16 cellular contexts compared by ENCODE assay signal in genomic region chr14:93029417-93029816, GRCh38.
"Had no signal": no experiment of that assay in that cellular context is flagged by ENCODE, and none has a peak within 500 bp of the region (broad histone marks: within the 10 kb centered on the region; RNA-seq: fewer than 3 reads in every experiment).

No MANE protein-coding gene starts in this region.

- H3K4me3 Mint-ChIP-seq: activated CD4-positive, alpha-beta T cell treated with anti-CD3 and anti-CD28 coated beads for 36 hours; activated naive CD8-positive, alpha-beta T cell; activated T-helper 1 cell treated with anti-CD3 and anti-CD28 coated beads, Interleukin-12 subunit alpha, Interleukin-12 subunit beta, Interleukin-2, Interleukin-4 antibody, amounts not matched to agents 30 ng/mL and 10 ng/mL and 1 ng/mL, durations not matched to agents 14 hours and 24 hours and 36 hours; endodermal cell; memory B cell; naive B cell; neural progenitor cell; T-helper 2 cell treated with Interferon-gamma antibody and Interleukin-4, amounts not matched to agents 5 μg/mL and 100 μg/mL, for 36 hours; WTC11 had no signal

- DNase-seq: activated CD4-positive, alpha-beta T cell treated with anti-CD3 and anti-CD28 coated beads for 36 hours; activated CD4-positive, alpha-beta T cell treated with anti-CD3 and anti-CD28 coated beads, Interleukin-2, amount 50 U/mL, for 48 hours; endodermal cell; heart left ventricle; naive B cell; stimulated activated CD4-positive, alpha-beta T cell treated with anti-CD3 and anti-CD28 coated beads, Interleukin-15, amount 100 ng/mL, for 24 hours; stimulated activated CD4-positive, alpha-beta T cell treated with anti-CD3 and anti-CD28 coated beads, Interleukin-2, amount 100 ng/mL, for 48 hours had no signal

- H3K27me3 ChIP-seq: cardiac muscle cell, heart left ventricle, neural progenitor cell had no signal

- ATAC-seq: activated CD4-positive, alpha-beta T cell treated with anti-CD3 and anti-CD28 coated beads for 36 hours; WTC11 had no signal

- H3K9me3 ChIP-seq: heart left ventricle, prostate gland had no signal

- H3K36me3 ChIP-seq: cardiac muscle cell, heart left ventricle, neural progenitor cell, prostate gland had no signal

- H3K36me3 Mint-ChIP-seq: neural progenitor cell, WTC11 had no signal

- H3K27me3 Mint-ChIP-seq: activated CD4-positive, alpha-beta T cell treated with anti-CD3 and anti-CD28 coated beads for 36 hours; activated naive CD8-positive, alpha-beta T cell; memory B cell; naive B cell had no signal

- H3K27ac ChIP-seq: cardiac muscle cell, prostate gland, skin epidermis had no signal

- H3K9me3 Mint-ChIP-seq: activated T-helper 1 cell treated with anti-CD3 and anti-CD28 coated beads, Interleukin-12 subunit alpha, Interleukin-12 subunit beta, Interleukin-2, Interleukin-4 antibody, amounts not matched to agents 30 ng/mL and 10 ng/mL and 1 ng/mL, durations not matched to agents 14 hours and 24 hours and 36 hours; endodermal cell; memory B cell; naive B cell; neural progenitor cell; T-helper 2 cell treated with Interferon-gamma antibody and Interleukin-4, amounts not matched to agents 5 μg/mL and 100 μg/mL, for 36 hours; WTC11 had no signal

- H3K27ac Mint-ChIP-seq: activated CD4-positive, alpha-beta T cell treated with anti-CD3 and anti-CD28 coated beads for 36 hours; activated T-helper 1 cell treated with anti-CD3 and anti-CD28 coated beads, Interleukin-12 subunit alpha, Interleukin-12 subunit beta, Interleukin-2, Interleukin-4 antibody, amounts not matched to agents 30 ng/mL and 10 ng/mL and 1 ng/mL, durations not matched to agents 14 hours and 24 hours and 36 hours; endodermal cell; neural progenitor cell; T-helper 2 cell treated with Interferon-gamma antibody and Interleukin-4, amounts not matched to agents 5 μg/mL and 100 μg/mL, for 36 hours had no signal
